Comparison of ENCODE assay signal across 14 cellular contexts in genomic region chr17:76956846-76957540, GRCh38.
"Had no signal": no experiment of that assay in that cellular context is flagged by ENCODE, and none has a peak within 500 bp of the region (broad histone marks: within the 10 kb centered on the region; RNA-seq: fewer than 3 reads in every experiment).

No MANE protein-coding gene starts in this region.

- FAIRE-seq: bronchial epithelial cell, endometrium had no signal

- H3K4me1 ChIP-seq: right atrium auricular region had no signal

- H3K27ac ChIP-seq: hepatocyte, right atrium auricular region, skin epidermis had no signal

- H3K79me2 ChIP-seq: hepatocyte had no signal

- H3K27me3 ChIP-seq: right atrium auricular region had no signal

- H3K36me3 ChIP-seq: right atrium auricular region had no signal

- H3K9me3 ChIP-seq: right atrium auricular region had no signal

- DNase-seq: activated CD4-positive, alpha-beta T cell treated with anti-CD3 and anti-CD28 coated beads, Interleukin-2, amount 50 U/mL, for 4 hours; activated naive CD4-positive, alpha-beta T cell; activated T-cell treated with anti-CD3 and anti-CD28 coated beads for 4 hours; islet precursor cell; mammary epithelial cell; naive thymus-derived CD4-positive, alpha-beta T cell; occipital lobe; stimulated activated naive CD8-positive, alpha-beta T cell treated with anti-CD3 and anti-CD28 coated beads, Interleukin-15, amount 100 ng/mL, for 72 hours; SW 1271 had no signal

- H3K4me3 ChIP-seq: hepatocyte, skin epidermis had no signal

- H3K4me2 ChIP-seq: hepatocyte had no signal

- H2AFZ ChIP-seq: hepatocyte had no signal
